ENCODE assay signal across 8 cellular contexts in the genomic region with DNA sequence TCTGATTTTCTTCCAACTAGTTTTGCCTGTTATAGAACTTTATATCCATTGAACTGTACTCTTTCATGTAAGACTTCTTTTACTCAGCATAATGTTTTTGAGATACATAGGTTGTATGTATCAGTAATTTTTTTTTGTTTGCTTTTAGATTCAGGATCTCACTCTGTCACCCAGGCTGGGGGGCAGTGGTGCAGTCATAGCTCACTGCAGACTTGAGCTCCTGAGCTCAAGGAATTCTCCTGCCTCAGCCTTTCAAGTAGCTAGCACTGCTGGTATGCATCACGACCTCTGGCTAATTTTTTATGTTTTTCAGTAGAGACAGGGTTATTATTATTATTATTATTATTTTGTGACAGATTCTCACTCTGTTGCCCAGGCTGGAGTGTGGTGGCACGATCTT.
A peak's percentile ranks its signal among the peaks of the same experiment; 100 is the strongest.
DNase-seq lines count a peak whose midpoint lies in the region; ATAC-seq, FAIRE-seq and TF ChIP-seq lines count a peak whose summit lies in the region.

No MANE protein-coding gene starts in this region.

- H3K4me1 ChIP-seq in heart left ventricle = peaks cover 0 to 10% (median 4%) of the 10 kb centered on the region in 12 donors
- H3K4me1 ChIP-seq in adrenal gland (replicated peaks in 1 of 2) = peaks cover 0 to 6% of the 10 kb centered on the region in 2 donors
- peaks cover 7% of the 10 kb centered on the region for H3K4me1 ChIP-seq in upper lobe of right lung

- H3K27ac ChIP-seq in heart left ventricle (peak overlapping the region in 4 of 12 donors; percentile 16 to 71 (median 53)), adrenal gland (no peak overlapping the region), upper lobe of right lung (peak overlapping the region; percentile 66)

- H3K36me3 Mint-ChIP-seq in memory B cell = no peaks in the 10 kb centered on the region

- H3K4me3 Mint-ChIP-seq in memory B cell = peak overlapping the region; percentile 93

- peaks cover 6% of the 10 kb centered on the region for H3K4me1 Mint-ChIP-seq in memory B cell

- DNase-seq in heart left ventricle (no peak), left cardiac atrium (no peak), adrenal gland (no peak), memory B cell (ENCODE audit: low spot score in 2 of 2) (no peak), upper lobe of right lung (no peak), SKM-1 (lab: John Stamatoyannopoulos, UW; ENCODE audit: unreplicated experiment) (no peak), frontal cortex (ENCODE audit: low spot score in 2 of 2) (no peak)

- ATAC-seq in heart left ventricle = no peak
- no peak for ATAC-seq in left cardiac atrium
- ATAC-seq in memory B cell (ENCODE audit: low read depth) = no peak
- no peak for ATAC-seq in upper lobe of right lung
- ATAC-seq in HG03025 (IDR thresholded peaks at IDR 0.05; ENCODE audit: low FRiP score, unreplicated experiment) = no peak

- no peaks in the 10 kb centered on the region for H3K27me3 Mint-ChIP-seq in memory B cell

- no peak for TF ChIP-seq POLR2A in heart left ventricle (IDR thresholded peaks at IDR 0.05)
- TF ChIP-seq POLR2A in adrenal gland (IDR thresholded peaks at IDR 0.05) = no peak

- H3K36me3 ChIP-seq in heart left ventricle (no peaks in the 10 kb centered on the region), adrenal gland (replicated peaks in 1 of 2) (no peaks in the 10 kb centered on the region), upper lobe of right lung (no peaks in the 10 kb centered on the region)

- TF ChIP-seq CTCF in heart left ventricle (IDR thresholded peaks at IDR 0.05) (no peak), adrenal gland (IDR thresholded peaks at IDR 0.05) (no peak), upper lobe of right lung (IDR thresholded peaks at IDR 0.05) (no peak)

- H3K27me3 ChIP-seq in heart left ventricle (no peaks in the 10 kb centered on the region), adrenal gland (no peaks in the 10 kb centered on the region), upper lobe of right lung (no peaks in the 10 kb centered on the region)

- peak overlapping the region in 11 of 12 donors; percentile 43 to 81 (median 68) for H3K4me3 ChIP-seq in heart left ventricle
- peak overlapping the region in 3 of 4 donors; percentile 49 to 84 (median 58) for H3K4me3 ChIP-seq in adrenal gland
- peak overlapping the region; percentile 63 for H3K4me3 ChIP-seq in upper lobe of right lung

- no peak overlapping the region for H3K27ac Mint-ChIP-seq in memory B cell

- WGBS in heart left ventricle, 4 donors = 84 to 91% (median 85%) methylated on average over 2 of the region's 2 CpGs
- WGBS in adrenal gland, 4 donors = 74 to 90% (median 87%) methylated on average over 2 of the region's 2 CpGs

- H3K9me3 ChIP-seq in heart left ventricle (peaks cover 0 to 5% (median 0%) of the 10 kb centered on the region in 12 donors), adrenal gland (replicated peaks in 1 of 3) (no peaks in the 10 kb centered on the region), upper lobe of right lung (no peaks in the 10 kb centered on the region)

- no peaks in the 10 kb centered on the region for H3K9me3 Mint-ChIP-seq in memory B cell

- no peak for FAIRE-seq in frontal cortex (lab: Jason Lieb, UNC)

- intact Hi-C loops in heart left ventricle (cut with DNase I) = loop anchor here in 1 of 10 donors (10.0 kb wide), 1 partner anchor 67 kb away; no protein-coding TSS in a partner anchor
- intact Hi-C loops in left cardiac atrium (cut with DNase I) = no loop called here
- intact Hi-C loops in adrenal gland (cut with DNase I) = no loop called here
- intact Hi-C loops in upper lobe of right lung (cut with DNase I) = no loop called here
